ENCODE assay signal across 1 cellular context in genomic region chr3:44961888-44962287, GRCh38.
TF ChIP-seq lines count a peak whose summit lies in the region.

No MANE protein-coding gene starts in this region.

TF ChIP-seq in SK-N-SH treated with all-trans-retinoic acid at 6 μM for 48 hours, 23 proteins besides CTCF, POLR2A, EP300 and RAD21 (continued from another document):
- TF ChIP-seq PATZ1 (CRISPR knock-in tag; IDR thresholded peaks at IDR 0.05; ENCODE audit: borderline replicate concordance) (no peak), ZFP30 (CRISPR knock-in tag; IDR thresholded peaks at IDR 0.05) (no peak), TSHZ2 (CRISPR knock-in tag; IDR thresholded peaks at IDR 0.05) (no peak), OSR1 (CRISPR knock-in tag; IDR thresholded peaks at IDR 0.05) (no peak), CSRNP3 (CRISPR knock-in tag; IDR thresholded peaks at IDR 0.05) (no peak), ZC3H10 (CRISPR knock-in tag; IDR thresholded peaks at IDR 0.05) (no peak), RARB (CRISPR knock-in tag; IDR thresholded peaks at IDR 0.05) (no peak)
